In the genomic region with DNA sequence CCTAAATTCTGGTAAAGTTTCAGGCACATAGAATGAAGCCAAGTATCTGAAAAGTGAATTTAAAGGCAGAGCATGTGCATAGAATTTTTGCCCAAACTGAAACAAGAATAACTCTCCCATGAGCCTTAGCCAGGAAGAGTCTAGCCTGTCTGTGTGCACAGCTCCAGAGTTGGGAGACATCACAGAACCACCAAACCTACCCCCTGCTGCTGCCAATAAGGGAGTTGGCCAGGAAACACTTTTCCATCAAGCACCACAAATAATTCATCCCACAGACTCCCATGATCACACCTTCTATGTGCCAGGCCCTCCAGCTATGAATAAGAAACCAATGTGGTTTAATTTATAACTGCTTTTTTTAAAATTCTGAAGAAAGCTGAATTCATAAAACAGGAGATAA, we compare ENCODE assay signal across 34 cellular contexts.
"Had no signal": no experiment of that assay in that cellular context is flagged by ENCODE, and none has a peak within 500 bp of the region (broad histone marks: within the 10 kb centered on the region; RNA-seq: fewer than 3 reads in every experiment).

No MANE protein-coding gene starts in this region.

- DNase-seq: Kasumi-1, KBM-7, KG1, MG63, MM.1S, MV-4-11, NCI-H1048, NCI-H1092, NCI-H1092 treated with DMSO at 0.1 percent for 48 hours, NCI-H1105, NCI-H1105 treated with DMSO at 0.1 percent for 48 hours, NCI-H1417, NCI-H1417 treated with DMSO at 0.1 percent for 48 hours, NCI-H1436, NCI-H1436 treated with DMSO at 0.1 percent for 48 hours, NCI-H146, NCI-H1694, NCI-H1694 treated with DMSO at 0.1 percent for 48 hours, NCI-H187, NCI-H187 treated with DMSO at 0.1 percent for 48 hours, NCI-H1930, NCI-H2029, NCI-H2029 treated with DMSO at 0.1 percent for 48 hours, NCI-H2081, NCI-H2081 treated with DMSO at 0.1 percent for 48 hours, NCI-H2107, NCI-H2171, NCI-H2171 treated with DMSO at 0.1 percent for 48 hours, NCI-H2227 treated with DMSO at 0.1 percent for 48 hours, NCI-H226, NCI-H345, NCI-H446, NCI-H446 treated with DMSO at 0.1 percent for 48 hours had no signal

- H3K36me3 ChIP-seq: MG63 had no signal

- H3K4me2 ChIP-seq: KMS-11 had no signal

- H3K27ac ChIP-seq: KMS-11 had no signal

- H3K27me3 ChIP-seq: MG63 had no signal

- H3K9ac ChIP-seq: KMS-11 had no signal

- H3K4me3 ChIP-seq: MG63 had no signal

- H3K9me3 ChIP-seq: MG63 had no signal
